Comparison of ENCODE assay signal across 8 cellular contexts in genomic region chr21:39381009-39381408, GRCh38.
DNase-seq lines count a peak whose midpoint lies in the region; TF ChIP-seq lines count a peak whose summit lies in the region.

No MANE protein-coding gene starts in this region.

- H3K36me3 ChIP-seq in OCI-LY1 (ENCODE audit: insufficient read depth, low read length), result no peaks in the 10 kb centered on the region
- H3K36me3 ChIP-seq in endocrine pancreas (ENCODE audit: control insufficient read depth, insufficient read depth, low read length), result no peaks in the 10 kb centered on the region
- peaks cover 8% of the 10 kb centered on the region for H3K36me3 ChIP-seq in neuron (ENCODE audit: insufficient read depth, low read length)

- H4K20me1 ChIP-seq in OCI-LY1 (ENCODE audit: insufficient read depth, low read length), result no peaks in the 10 kb centered on the region

- H3K9me3 ChIP-seq in OCI-LY1 (ENCODE audit: low read length) (no peaks in the 10 kb centered on the region), endocrine pancreas (ENCODE audit: control insufficient read depth, low read length) (no peaks in the 10 kb centered on the region), neuron (ENCODE audit: low read length) (no peaks in the 10 kb centered on the region)

- H3K9ac ChIP-seq in OCI-LY1 (ENCODE audit: low read length) (peak overlapping the region; percentile 74), endocrine pancreas (ENCODE audit: control insufficient read depth, insufficient read depth, low read length) (no peak overlapping the region)

- 0 out of 2 replicates have a peak, but pooled peaks cover 6% of the 10 kb centered on the region for H3F3A ChIP-seq in OCI-LY1 (ENCODE audit: insufficient read depth, low read length)

- H3K4me1 ChIP-seq in OCI-LY1 (ENCODE audit: insufficient read depth, low read length, severe bottlenecking) (peaks cover 21% of the 10 kb centered on the region), endocrine pancreas (ENCODE audit: control insufficient read depth, insufficient read depth, low read length) (no peaks in the 10 kb centered on the region), neuron (ENCODE audit: insufficient read depth, low read length) (peaks cover 11% of the 10 kb centered on the region)

- H3K9me2 ChIP-seq in OCI-LY1 (ENCODE audit: low read depth, low read length), result no peaks in the 10 kb centered on the region

- DNase-seq in GM12865 (ENCODE audit: low read depth) (no peak), pons (ENCODE audit: low spot score) (no peak), NCI-H187 treated with DMSO at 0.1 percent for 48 hours (lab: John Stamatoyannopoulos, UW) (no peak), NK-92 (lab: John Stamatoyannopoulos, UW; ENCODE audit: unreplicated experiment) (no peak), LoVo (ENCODE audit: low spot score) (no peak)

- H3K27me3 ChIP-seq in OCI-LY1 (ENCODE audit: insufficient read depth, low read length), result no peaks in the 10 kb centered on the region
- H3K27me3 ChIP-seq in endocrine pancreas (ENCODE audit: control insufficient read depth, insufficient read depth, low read length), result no peaks in the 10 kb centered on the region
- H3K27me3 ChIP-seq in neuron (ENCODE audit: insufficient read depth, low read length), result no peaks in the 10 kb centered on the region

- H2AFZ ChIP-seq in OCI-LY1 (ENCODE audit: low read length), result no peak overlapping the region
- H2AFZ ChIP-seq in neuron (ENCODE audit: low read depth, low read length), result no peak overlapping the region

- no peak for TF ChIP-seq CTCF in GM12865 (IDR thresholded peaks at IDR 0.05; ENCODE audit: insufficient read depth, low read depth, low read length, missing control alignments)
- TF ChIP-seq CTCF in OCI-LY1 (IDR thresholded peaks at IDR 0.05; ENCODE audit: low read length), result no peak

- H3K4me3 ChIP-seq in GM12865 (ENCODE audit: low read depth, low read length) (peak overlapping the region; percentile 79), OCI-LY1 (ENCODE audit: low read depth, low read length, poor library complexity, severe bottlenecking) (peak overlapping the region; percentile 79), endocrine pancreas (ENCODE audit: control insufficient read depth, insufficient read depth, low read length) (peak overlapping the region; percentile 30), neuron (ENCODE audit: low read length) (peak overlapping the region; percentile 96)

- H3K4me2 ChIP-seq in OCI-LY1 (ENCODE audit: low read length), result peak overlapping the region; percentile 77

- no peak overlapping the region for H3K27ac ChIP-seq in OCI-LY1 (ENCODE audit: low read depth, low read length, poor library complexity, severe bottlenecking)

- H3K79me2 ChIP-seq in OCI-LY1 (ENCODE audit: insufficient read depth, low read length), result no peaks in the 10 kb centered on the region

Comparison
In these comparisons a context has a peak if more than half of its experiments do, and no peak if none do; other contexts are left out.
1. H3K4me3 ChIP-seq: peak in every context shown above with its lines; median percentile 96 in neuron; 79 in GM12865; 79 in OCI-LY1; 30 in endocrine pancreas.